Comparison of ENCODE assay signal across 1 cellular context in genomic region chr20:42678895-42679294, GRCh38.
TF ChIP-seq lines count a peak whose summit lies in the region.

No MANE protein-coding gene starts in this region.

TF ChIP-seq in H1, 55 proteins besides CTCF, POLR2A, EP300 and RAD21 (continued from another document):
- TF ChIP-seq CHD7 (IDR thresholded peaks at IDR 0.05; ENCODE audit: insufficient replicate concordance, low read length): no peak
- no peak for TF ChIP-seq HDAC2 (IDR thresholded peaks at IDR 0.05; ENCODE audit: borderline replicate concordance in 1 of 2, low read depth in 2 of 2, low read length in 2 of 2)
- peak; percentile 41; the same call in 1 of the 2 replicates for TF ChIP-seq MAFK (IDR thresholded peaks at IDR 0.05; ENCODE audit: low read depth, low read length)
